ENCODE assay signal across 8 cellular contexts in the genomic region with DNA sequence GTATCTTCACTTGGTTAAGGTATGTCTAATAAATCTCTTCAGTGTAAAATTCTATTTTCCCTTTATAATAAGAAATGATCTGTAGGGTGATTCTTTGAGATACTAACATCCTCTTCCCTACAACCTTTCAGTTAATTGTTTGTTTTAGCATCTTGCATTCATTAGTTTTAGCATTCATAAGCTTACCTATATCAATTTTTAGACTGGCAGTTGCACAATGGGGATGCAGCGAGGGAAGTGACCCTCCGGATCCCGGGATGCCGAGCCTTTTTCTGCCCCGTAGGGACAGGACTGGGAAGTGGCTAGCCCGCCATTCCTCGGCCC. TPM values are rescaled to one million over a fixed set of nuclear protein-coding genes. Genes with fewer than 3 reads are reported as not detected.
A peak's percentile ranks its signal among the peaks of the same experiment; 100 is the strongest.
DNase-seq lines count a peak whose midpoint lies in the region; ATAC-seq and TF ChIP-seq lines count a peak whose summit lies in the region.

No MANE protein-coding gene starts in this region.

- H3K36me3 ChIP-seq in WERI-Rb-1, result peaks cover 6% of the 10 kb centered on the region
- H3K36me3 ChIP-seq in sigmoid colon, result no peaks in the 10 kb centered on the region

- peak overlapping the region; percentile 89 for H3K27ac ChIP-seq in WERI-Rb-1
- peak overlapping the region; percentile 22 for H3K27ac ChIP-seq in foreskin keratinocyte
- peak overlapping the region; percentile 83 to 89 (median 86) for H3K27ac ChIP-seq in sigmoid colon

- in situ Hi-C loops in GM13976 (cut with MboI; ENCODE audit: low sequenced_read_pairs, unreplicated experiment), result no loop called here

- TF ChIP-seq CTCF in GM13976 (IDR thresholded peaks at IDR 0.05; ENCODE audit: borderline replicate concordance, control extremely low read depth, extremely low read depth, insufficient read depth, missing control alignments) (no peak), WERI-Rb-1 (IDR thresholded peaks at IDR 0.05; ENCODE audit: low read depth, low read length) (no peak), foreskin keratinocyte (conservative IDR thresholded peaks at IDR 0.05) (no peak), sigmoid colon (IDR thresholded peaks at IDR 0.05) (no peak)

- TF ChIP-seq POLR2A in sigmoid colon (IDR thresholded peaks at IDR 0.05), result no peak

- no peak for ATAC-seq in foreskin keratinocyte

- peaks cover 4% of the 10 kb centered on the region for H3K4me1 ChIP-seq in foreskin keratinocyte
- peaks cover 0 to 19% (median 10%) of the 10 kb centered on the region in 4 donors for H3K4me1 ChIP-seq in sigmoid colon

- intact Hi-C loops in sigmoid colon (cut with DNase I), result loop anchor here (1.0 to 10.0 kb wide), 3 partner anchors 56 to 446 kb away; a partner anchor contains a TSS

- WGBS in sigmoid colon, 2 donors, result 0 to 1% methylated on average over 7 of the region's 7 CpGs

- DNase-seq in GM13976 (ENCODE audit: low spot score) (peak; percentile 20), WERI-Rb-1 (no peak), foreskin keratinocyte (no peak), sigmoid colon (no peak), NCI-H69 (lab: John Stamatoyannopoulos, UW) (no peak), cerebellar cortex (ENCODE audit: low spot score) (no peak), kidney tubule cell (ENCODE audit: low spot score) (no peak)
- no peak for DNase-seq in stimulated activated naive CD4-positive, alpha-beta T cell treated with Interleukin-2 at 50 U/mL for 16 hours (lab: John Stamatoyannopoulos, UW)

- H3K27me3 ChIP-seq in WERI-Rb-1 (ENCODE audit: insufficient read depth, low read depth, severe bottlenecking) (no peaks in the 10 kb centered on the region), foreskin keratinocyte (no peaks in the 10 kb centered on the region), sigmoid colon (no peaks in the 10 kb centered on the region)

- no peaks in the 10 kb centered on the region for H3K9me3 ChIP-seq in WERI-Rb-1 (ENCODE audit: severe bottlenecking)
- H3K9me3 ChIP-seq in sigmoid colon, result no peaks in the 10 kb centered on the region

- no peak for TF ChIP-seq EP300 in sigmoid colon (IDR thresholded peaks at IDR 0.05)

- H3K4me3 ChIP-seq in WERI-Rb-1 (ENCODE audit: low read depth, low read length) (peak overlapping the region; percentile 88), sigmoid colon (peak overlapping the region; percentile 56 to 72 (median 70))

RNA-seq across cellular contexts. Expression of a gene that starts 0.5 kb away (rescaled TPM):
- total RNA-seq in foreskin keratinocyte (25.2 and 30.4 TPM in 2 replicates), sigmoid colon (1 to 10 TPM; 1.7 to 2.9 (median 2.7) TPM)
- polyA plus RNA-seq in foreskin keratinocyte (5.7 and 7.9 TPM in 2 replicates), sigmoid colon (1 to 10 TPM in 2 of 3 donors, under 1 TPM in 1; 0.60 to 5.0 (median 1.2) TPM)

RNA-seq across cellular contexts. Expression of a gene that starts 55.8 kb away (rescaled TPM):
- 6.1 and 8.4 TPM in 2 replicates for total RNA-seq in foreskin keratinocyte
- polyA plus RNA-seq in foreskin keratinocyte, result 2.6 and 3.9 TPM in 2 replicates
- 1 to 10 TPM; 1.6 to 6.1 (median 3.7) TPM for total RNA-seq in sigmoid colon
- polyA plus RNA-seq in sigmoid colon, result 10 to 100 TPM in 2 of 3 donors, 1 to 10 TPM in 1; 7.5 to 26.4 (median 18.0) TPM

Comparison
In these comparisons a context has a peak if more than half of its experiments do, and no peak if none do; other contexts are left out.
1. H3K27ac ChIP-seq: peak in every context shown above with its lines; median percentile 89 in WERI-Rb-1; 86 in sigmoid colon; 22 in foreskin keratinocyte.